ENCODE assay signal across 39 cellular contexts in genomic region chr20:2812189-2812588, GRCh38. TPM values are rescaled to one million over a fixed set of nuclear protein-coding genes. Genes with fewer than 3 reads are reported as not detected.
"Had no signal": no experiment of that assay in that cellular context is flagged by ENCODE, and none has a peak within 500 bp of the region (broad histone marks: within the 10 kb centered on the region; RNA-seq: fewer than 3 reads in every experiment).

No MANE protein-coding gene starts in this region.

- DNase-seq: activated B cell treated with CpG ODN at 0.5 μM for 24 hours; activated CD4-positive, alpha-beta memory T cell treated with anti-CD3 and anti-CD28 coated beads for 36 hours; activated CD4-positive, alpha-beta T cell treated with anti-CD3 and anti-CD28 coated beads for 4 hours; activated CD4-positive, alpha-beta T cell treated with anti-CD3 and anti-CD28 coated beads, Interleukin-2, amount 10 ng/mL, durations not matched to agents 24 days and 14 days; activated CD4-positive, alpha-beta T cell treated with anti-CD3 and anti-CD28 coated beads, Interleukin-2, amount 50 U/mL, for 1 hour; activated CD4-positive, alpha-beta T cell treated with anti-CD3 and anti-CD28 coated beads, Interleukin-2, amount 50 U/mL, for 4 hours; activated CD4-positive, CD25-positive, alpha-beta regulatory T cell treated with anti-CD3 and anti-CD28 coated beads, Interleukin-2, amount 50 U/mL, for 72 hours; activated CD8-positive, alpha-beta memory T cell treated with anti-CD3 and anti-CD28 coated beads, Interleukin-2, amount 50 U/mL, for 4 hours; activated CD8-positive, alpha-beta T cell treated with anti-CD3 and anti-CD28 coated beads for 36 hours; activated effector memory CD4-positive, alpha-beta T cell treated with anti-CD3 and anti-CD28 coated beads, Interleukin-2, amount 50 U/mL, for 16 hours; activated gamma-delta T cell treated with Interleukin-2 at 50 U/mL for 16 hours; activated naive CD4-positive, alpha-beta T cell; activated naive CD4-positive, alpha-beta T cell treated with anti-CD3 and anti-CD28 coated beads for 36 hours; activated naive CD4-positive, alpha-beta T cell treated with anti-CD3 and anti-CD28 coated beads, Interleukin-2, amount 50 U/mL, for 16 hours; activated naive CD8-positive, alpha-beta T cell treated with anti-CD3 and anti-CD28 coated beads for 36 hours; activated T-cell treated with anti-CD3 and anti-CD28 coated beads for 4 hours; activated T-cell treated with anti-CD3 and anti-CD28 coated beads, Interleukin-2, amount 50 U/mL, for 1 hour; activated T-cell treated with anti-CD3 and anti-CD28 coated beads, Interleukin-2, amount 50 U/mL, for 4 hours; activated T-cell treated with anti-CD3 and anti-CD28 coated beads, Interleukin-2, amount 50 U/mL, for 72 hours; adrenal gland; amniotic stem cell; aorta; body of pancreas; brain microvascular endothelial cell; central memory CD4-positive, alpha-beta T cell; T-helper 2 cell; T-helper 9 cell had no signal

- H3K9me3 ChIP-seq: adrenal gland, body of pancreas, breast epithelium had no signal

- H3K9me3 Mint-ChIP-seq: activated T-helper 17 cell treated with anti-CD3 and anti-CD28 coated beads, Interleukin-2, amount 50 U/mL, for 72 hours had no signal

- H3K4me3 Mint-ChIP-seq: activated B cell treated with CpG ODN at 0.5 μM for 24 hours; activated CD4-positive, alpha-beta memory T cell treated with anti-CD3 and anti-CD28 coated beads for 36 hours; activated CD4-positive, alpha-beta T cell treated with anti-CD3 and anti-CD28 coated beads, Interleukin-2, amount 10 ng/mL, durations not matched to agents 24 days and 14 days; activated CD8-positive, alpha-beta T cell treated with anti-CD3 and anti-CD28 coated beads for 36 hours; activated naive CD4-positive, alpha-beta T cell treated with anti-CD3 and anti-CD28 coated beads for 36 hours; activated naive CD8-positive, alpha-beta T cell treated with anti-CD3 and anti-CD28 coated beads for 36 hours; activated T-cell treated with anti-CD3 and anti-CD28 coated beads, Interleukin-2, amount 50 U/mL, for 4 hours; activated T-cell treated with anti-CD3 and anti-CD28 coated beads, Interleukin-2, amount 50 U/mL, for 72 hours; activated T-helper 1 cell treated with anti-CD3 and anti-CD28 coated beads, Interleukin-12 subunit alpha, Interleukin-12 subunit beta, Interleukin-2, Interleukin-4 antibody, amounts not matched to agents 30 ng/mL and 10 ng/mL and 1 ng/mL, durations not matched to agents 14 hours and 24 hours and 36 hours; activated T-helper 17 cell treated with anti-CD3 and anti-CD28 coated beads, Interleukin-2, amount 50 U/mL, for 72 hours; T-helper 2 cell treated with Interferon-gamma antibody and Interleukin-4, amounts not matched to agents 5 μg/mL and 100 μg/mL, for 36 hours had no signal

- H3K4me1 Mint-ChIP-seq: activated B cell treated with CpG ODN at 0.5 μM for 24 hours; activated CD4-positive, alpha-beta T cell treated with anti-CD3 and anti-CD28 coated beads, Interleukin-2, amount 10 ng/mL, durations not matched to agents 24 days and 14 days; activated naive CD8-positive, alpha-beta T cell treated with anti-CD3 and anti-CD28 coated beads for 36 hours; activated T-helper 17 cell treated with anti-CD3 and anti-CD28 coated beads, Interleukin-2, amount 50 U/mL, for 72 hours had no signal

- H3K27ac Mint-ChIP-seq: activated B cell treated with CpG ODN at 0.5 μM for 24 hours; activated CD4-positive, alpha-beta memory T cell treated with anti-CD3 and anti-CD28 coated beads for 36 hours; activated CD4-positive, alpha-beta T cell treated with anti-CD3 and anti-CD28 coated beads, Interleukin-2, amount 10 ng/mL, durations not matched to agents 24 days and 14 days; activated CD8-positive, alpha-beta T cell treated with anti-CD3 and anti-CD28 coated beads for 36 hours; activated naive CD4-positive, alpha-beta T cell treated with anti-CD3 and anti-CD28 coated beads for 36 hours; activated naive CD4-positive, alpha-beta T cell treated with anti-CD3 and anti-CD28 coated beads, Interleukin-2, amount 50 U/mL, for 72 hours; activated naive CD8-positive, alpha-beta T cell treated with anti-CD3 and anti-CD28 coated beads for 36 hours; activated T-cell treated with anti-CD3 and anti-CD28 coated beads, Interleukin-2, amount 50 U/mL, for 72 hours; activated T-helper 1 cell treated with anti-CD3 and anti-CD28 coated beads, Interleukin-12 subunit alpha, Interleukin-12 subunit beta, Interleukin-2, Interleukin-4 antibody, amounts not matched to agents 30 ng/mL and 10 ng/mL and 1 ng/mL, durations not matched to agents 14 hours and 24 hours and 36 hours; activated T-helper 17 cell treated with anti-CD3 and anti-CD28 coated beads, Interleukin-2, amount 50 U/mL, for 72 hours; T-helper 2 cell treated with Interferon-gamma antibody and Interleukin-4, amounts not matched to agents 5 μg/mL and 100 μg/mL, for 36 hours had no signal

- H3K36me3 ChIP-seq: adrenal gland, brain microvascular endothelial cell, breast epithelium had no signal

- FAIRE-seq: astrocyte, colon, TTC549 had no signal

- H3K27ac ChIP-seq: adrenal gland, body of pancreas, brain microvascular endothelial cell, breast epithelium, VCaP had no signal

- ATAC-seq: activated CD8-positive, alpha-beta T cell treated with anti-CD3 and anti-CD28 coated beads for 36 hours; activated naive CD4-positive, alpha-beta T cell treated with anti-CD3 and anti-CD28 coated beads, Interleukin-2, amount 50 U/mL, for 72 hours; activated T-cell treated with anti-CD3 and anti-CD28 coated beads, Interleukin-2, amount 50 U/mL, for 4 hours; activated T-cell treated with anti-CD3 and anti-CD28 coated beads, Interleukin-2, amount 50 U/mL, for 72 hours; activated T-helper 17 cell treated with anti-CD3 and anti-CD28 coated beads, Interleukin-2, amount 50 U/mL, for 72 hours; body of pancreas had no signal

- H3K4me3 ChIP-seq: adrenal gland, body of pancreas, breast epithelium had no signal

- H3K4me1 ChIP-seq: body of pancreas, breast epithelium had no signal

- H3K27me3 ChIP-seq: adrenal gland, breast epithelium had no signal

RNA-seq across cellular contexts. Expression of gene C20orf141, which starts 2.6 kb away (rescaled TPM):
- total RNA-seq: activated B cell treated with CpG ODN at 0.5 μM for 24 hours; activated CD4-positive, alpha-beta memory T cell treated with anti-CD3 and anti-CD28 coated beads for 36 hours; activated CD4-positive, alpha-beta T cell treated with anti-CD3 and anti-CD28 coated beads, Interleukin-2, amount 10 ng/mL, durations not matched to agents 24 days and 14 days; activated CD8-positive, alpha-beta memory T cell treated with anti-CD3 and anti-CD28 coated beads for 36 hours; activated CD8-positive, alpha-beta T cell treated with anti-CD3 and anti-CD28 coated beads for 36 hours; activated naive CD4-positive, alpha-beta T cell treated with anti-CD3 and anti-CD28 coated beads for 36 hours; activated naive CD4-positive, alpha-beta T cell treated with anti-CD3 and anti-CD28 coated beads, Interleukin-2, amount 50 U/mL, for 72 hours; activated naive CD8-positive, alpha-beta T cell treated with anti-CD3 and anti-CD28 coated beads for 36 hours; activated T-cell treated with anti-CD3 and anti-CD28 coated beads, Interleukin-2, amount 50 U/mL, for 4 hours; activated T-cell treated with anti-CD3 and anti-CD28 coated beads, Interleukin-2, amount 50 U/mL, for 72 hours; activated T-helper 1 cell treated with anti-CD3 and anti-CD28 coated beads, Interleukin-12 subunit alpha, Interleukin-12 subunit beta, Interleukin-2, Interleukin-4 antibody, amounts not matched to agents 30 ng/mL and 10 ng/mL and 1 ng/mL, durations not matched to agents 14 hours and 24 hours and 36 hours; activated T-helper 17 cell treated with anti-CD3 and anti-CD28 coated beads, Interleukin-2, amount 50 U/mL, for 72 hours; adrenal gland; aorta; astrocyte; body of pancreas; breast epithelium; cardiac septum; cerebellum had no signal
- polyA plus RNA-seq: aorta had no signal

RNA-seq across cellular contexts. Expression of gene TMEM239, which starts 4.0 kb away (rescaled TPM):
- total RNA-seq: activated B cell treated with CpG ODN at 0.5 μM for 24 hours; activated CD4-positive, alpha-beta memory T cell treated with anti-CD3 and anti-CD28 coated beads for 36 hours; activated CD4-positive, alpha-beta T cell treated with anti-CD3 and anti-CD28 coated beads, Interleukin-2, amount 10 ng/mL, durations not matched to agents 24 days and 14 days; activated CD8-positive, alpha-beta memory T cell treated with anti-CD3 and anti-CD28 coated beads for 36 hours; activated CD8-positive, alpha-beta T cell treated with anti-CD3 and anti-CD28 coated beads for 36 hours; activated naive CD4-positive, alpha-beta T cell treated with anti-CD3 and anti-CD28 coated beads for 36 hours; activated naive CD4-positive, alpha-beta T cell treated with anti-CD3 and anti-CD28 coated beads, Interleukin-2, amount 50 U/mL, for 72 hours; activated naive CD8-positive, alpha-beta T cell treated with anti-CD3 and anti-CD28 coated beads for 36 hours; activated T-cell treated with anti-CD3 and anti-CD28 coated beads, Interleukin-2, amount 50 U/mL, for 4 hours; activated T-cell treated with anti-CD3 and anti-CD28 coated beads, Interleukin-2, amount 50 U/mL, for 72 hours; activated T-helper 1 cell treated with anti-CD3 and anti-CD28 coated beads, Interleukin-12 subunit alpha, Interleukin-12 subunit beta, Interleukin-2, Interleukin-4 antibody, amounts not matched to agents 30 ng/mL and 10 ng/mL and 1 ng/mL, durations not matched to agents 14 hours and 24 hours and 36 hours; activated T-helper 17 cell treated with anti-CD3 and anti-CD28 coated beads, Interleukin-2, amount 50 U/mL, for 72 hours; adrenal gland; aorta; astrocyte; body of pancreas; cardiac septum; cerebellum had no signal
- polyA plus RNA-seq: aorta had no signal
